ENCODE assay signal across 29 cellular contexts in genomic region chr1:22340066-22340465, GRCh38.
"Had no signal": no experiment of that assay in that cellular context is flagged by ENCODE, and none has a peak within 500 bp of the region (broad histone marks: within the 10 kb centered on the region; RNA-seq: fewer than 3 reads in every experiment).

No MANE protein-coding gene starts in this region.

- H3K4me3 ChIP-seq: adrenal gland, body of pancreas, colonic mucosa had no signal

- FAIRE-seq: endometrium, endothelial cell of umbilical vein, frontal cortex, TTC549 had no signal

- H3K9me3 ChIP-seq: adrenal gland, body of pancreas, colonic mucosa had no signal

- H3K4me1 ChIP-seq: colonic mucosa had no signal

- H3K36me3 ChIP-seq: adrenal gland, colonic mucosa had no signal

- DNase-seq: activated B cell treated with CpG ODN at 0.5 μM for 24 hours; activated CD4-positive, alpha-beta memory T cell treated with anti-CD3 and anti-CD28 coated beads for 36 hours; activated CD4-positive, alpha-beta T cell treated with anti-CD3 and anti-CD28 coated beads for 36 hours; activated CD4-positive, alpha-beta T cell treated with anti-CD3 and anti-CD28 coated beads, Interleukin-2, amount 10 ng/mL, durations not matched to agents 24 days and 14 days; activated CD4-positive, CD25-positive, alpha-beta regulatory T cell treated with anti-CD3 and anti-CD28 coated beads, Interleukin-2, amount 50 U/mL, for 72 hours; activated CD8-positive, alpha-beta memory T cell treated with anti-CD3 and anti-CD28 coated beads, Interleukin-2, amount 10 ng/mL, durations not matched to agents 7 days and 5 days; activated CD8-positive, alpha-beta memory T cell treated with anti-CD3 and anti-CD28 coated beads, Interleukin-2, amount 50 U/mL, for 4 hours; activated CD8-positive, alpha-beta T cell treated with anti-CD3 and anti-CD28 coated beads, Interleukin-2, amount 10 ng/mL, durations not matched to agents 7 days and 5 days; activated effector memory CD4-positive, alpha-beta T cell treated with anti-CD3 and anti-CD28 coated beads, Interleukin-2, amount 50 U/mL, for 16 hours; activated naive CD4-positive, alpha-beta T cell treated with anti-CD3 and anti-CD28 coated beads for 36 hours; activated naive CD8-positive, alpha-beta T cell treated with anti-CD3 and anti-CD28 coated beads for 36 hours; activated naive CD8-positive, alpha-beta T cell treated with anti-CD3 and anti-CD28 coated beads, Interleukin-2, amount 50 U/mL, for 24 hours; activated T-cell treated with anti-CD3 and anti-CD28 coated beads, Interleukin-2, amount 50 U/mL, for 1 hour; activated T-cell treated with anti-CD3 and anti-CD28 coated beads, Interleukin-2, amount 50 U/mL, for 48 hours; adrenal gland; amygdala; body of pancreas; caudate nucleus; colonic mucosa; effector CD8-positive, alpha-beta T cell; foreskin fibroblast; head of caudate nucleus; T-helper 9 cell had no signal

- ATAC-seq: activated CD4-positive, alpha-beta T cell treated with anti-CD3 and anti-CD28 coated beads for 36 hours; activated CD8-positive, alpha-beta memory T cell treated with anti-CD3 and anti-CD28 coated beads, Interleukin-2, amount 10 ng/mL, durations not matched to agents 7 days and 5 days; activated CD8-positive, alpha-beta T cell treated with anti-CD3 and anti-CD28 coated beads, Interleukin-2, amount 10 ng/mL, durations not matched to agents 7 days and 5 days; activated naive CD8-positive, alpha-beta T cell treated with anti-CD3 and anti-CD28 coated beads, Interleukin-2, amount 50 U/mL, for 24 hours; body of pancreas; esophagus mucosa had no signal

- H3K27me3 ChIP-seq: adrenal gland, body of pancreas had no signal

- H3K27ac ChIP-seq: adrenal gland, body of pancreas, colonic mucosa, VCaP had no signal
